ENCODE assay signal across 17 cellular contexts in genomic region chr10:103766751-103767509, GRCh38.
DNase-seq lines count a peak whose midpoint lies in the region; ATAC-seq and TF ChIP-seq lines count a peak whose summit lies in the region.
"Had no signal": no experiment of that assay in that cellular context is flagged by ENCODE, and none has a peak within 500 bp of the region (broad histone marks: within the 10 kb centered on the region; RNA-seq: fewer than 3 reads in every experiment).

No MANE protein-coding gene starts in this region.

- intact Hi-C loops in CD4-positive, alpha-beta memory T cell (cut with micrococcal nuclease), result no loop called here
- intact Hi-C loops in esophagus squamous epithelium (cut with DNase I), result no loop called here

- peaks cover 73% of the 10 kb centered on the region for H3K4me1 ChIP-seq in CD4-positive, alpha-beta memory T cell (ENCODE audit: insufficient read depth, low read length)
- H3K4me1 ChIP-seq in esophagus squamous epithelium (peaks cover 20 to 100% (median 49%) of the 10 kb centered on the region in 3 donors), neural progenitor cell (peaks cover 14% of the 10 kb centered on the region)

- peaks cover 52 to 84% (median 70%) of the 10 kb centered on the region in 4 donors for H3K4me1 Mint-ChIP-seq in CD4-positive, alpha-beta memory T cell
- H3K4me1 Mint-ChIP-seq in neural progenitor cell, result peaks cover 45% of the 10 kb centered on the region

- POLR2A ChIA-PET in CD4-positive, alpha-beta memory T cell (lab: Charles Lee; ENCODE audit: partially characterized antibody), result interaction anchor here (0.6 to 9.1 kb wide), 4 partner anchors 16 to 141 kb away, joined by 3 to 168 read pairs (median 11); no protein-coding TSS in a partner anchor

- H3K9me3 ChIP-seq in CD4-positive, alpha-beta memory T cell (ENCODE audit: control insufficient read depth in 1 of 2, low read length in 2 of 2), result no peaks in the 10 kb centered on the region
- H3K9me3 ChIP-seq in KOPT-K1 (ENCODE audit: insufficient read depth, low read length, poor library complexity, severe bottlenecking), result no peaks in the 10 kb centered on the region
- no peaks in the 10 kb centered on the region for H3K9me3 ChIP-seq in esophagus squamous epithelium
- H3K9me3 ChIP-seq in neural progenitor cell (ENCODE audit: low read depth), result no peaks in the 10 kb centered on the region
- H3K9me3 ChIP-seq: MG63 had no signal

- H3K4me3 Mint-ChIP-seq in CD4-positive, alpha-beta memory T cell, result peak overlapping the region in 2 of 8 donors; percentile 17 to 84
- H3K4me3 Mint-ChIP-seq in neural progenitor cell, result no peak overlapping the region
- H3K4me3 Mint-ChIP-seq: mesothelial cell of epicardium had no signal

- ATAC-seq in GM21447 (IDR thresholded peaks at IDR 0.05; ENCODE audit: unreplicated experiment), result no peak

- H4K20me1 ChIP-seq in neural progenitor cell (ENCODE audit: low read depth), result no peaks in the 10 kb centered on the region

- H3K36me3 ChIP-seq in CD4-positive, alpha-beta memory T cell (ENCODE audit: insufficient read depth, low read length), result no peaks in the 10 kb centered on the region
- H3K36me3 ChIP-seq in KOPT-K1 (ENCODE audit: insufficient read depth, low read length) (no peaks in the 10 kb centered on the region), esophagus squamous epithelium (peaks cover 0 to 35% (median 8%) of the 10 kb centered on the region in 3 donors), neural progenitor cell (no peaks in the 10 kb centered on the region)
- H3K36me3 ChIP-seq: MG63 had no signal

- H3K9me3 Mint-ChIP-seq in CD4-positive, alpha-beta memory T cell, result no peaks in the 10 kb centered on the region
- no peaks in the 10 kb centered on the region for H3K9me3 Mint-ChIP-seq in neural progenitor cell
- H3K9me3 Mint-ChIP-seq: mesothelial cell of epicardium, neural crest cell had no signal

- no peak overlapping the region for H3K4me3 ChIP-seq in CD4-positive, alpha-beta memory T cell (ENCODE audit: low read length in 2 of 2)
- H3K4me3 ChIP-seq in esophagus squamous epithelium, result no peak overlapping the region
- H3K4me3 ChIP-seq in neural progenitor cell, result no peak overlapping the region
- H3K4me3 ChIP-seq: MG63 had no signal

- no peak overlapping the region for H3K9ac ChIP-seq in neural progenitor cell

- no peak overlapping the region for H3K27ac ChIP-seq in CD4-positive, alpha-beta memory T cell (ENCODE audit: low read depth, low read length)
- H3K27ac ChIP-seq in KOPT-K1 (ENCODE audit: low read depth, low read length, poor library complexity, severe bottlenecking) (peak overlapping the region; percentile 43), esophagus squamous epithelium (peak overlapping the region in 3 of 4 donors; percentile 13 to 38 (median 33)), neural progenitor cell (no peak overlapping the region)

- peak overlapping the region in 4 of 7 donors; percentile 7 to 83 (median 72) for H3K27ac Mint-ChIP-seq in CD4-positive, alpha-beta memory T cell
- H3K27ac Mint-ChIP-seq in neural progenitor cell, result peak overlapping the region; percentile 48
- H3K27ac Mint-ChIP-seq: mesothelial cell of epicardium had no signal

- CTCF ChIA-PET in CD4-positive, alpha-beta memory T cell (lab: Charles Lee; ENCODE audit: partially characterized antibody), result interaction anchor here (4.7 to 5.3 kb wide), 2 partner anchors 16 to 53 kb away, joined by 27 to 88 read pairs; no protein-coding TSS in a partner anchor

- DNase-seq in CD4-positive, alpha-beta memory T cell, result no peak
- DNase-seq in esophagus squamous epithelium (lab: John Stamatoyannopoulos, UW), result no peak
- no peak for DNase-seq in neural progenitor cell (ENCODE audit: low spot score)
- DNase-seq in activated naive CD4-positive, alpha-beta T cell treated with Interleukin-2 at 50 U/mL for 16 hours, result no peak
- DNase-seq in SW480 (ENCODE audit: low spot score), result no peak
- DNase-seq: activated CD4-positive, alpha-beta T cell treated with anti-CD3 and anti-CD28 coated beads, Interleukin-2, amount 50 U/mL, for 4 hours; foreskin melanocyte; GOT3; MG63; NCI-H1417 treated with DMSO at 0.1 percent for 48 hours; NCI-H526 treated with DMSO at 0.1 percent for 48 hours; SIG-M5 had no signal

- H3K79me2 ChIP-seq in neural progenitor cell (ENCODE audit: low read depth), result no peaks in the 10 kb centered on the region

- H3K27me3 Mint-ChIP-seq in CD4-positive, alpha-beta memory T cell, result no peaks in the 10 kb centered on the region
- H3K27me3 Mint-ChIP-seq in neural progenitor cell (ENCODE audit: insufficient read depth, low read depth), result peaks cover 5% of the 10 kb centered on the region
- H3K27me3 Mint-ChIP-seq: T-helper 17 cell had no signal

- no peak for TF ChIP-seq CTCF in esophagus squamous epithelium (IDR thresholded peaks at IDR 0.05)
- TF ChIP-seq CTCF in neural progenitor cell (IDR thresholded peaks at IDR 0.05), result no peak

- peaks cover 11% of the 10 kb centered on the region for H3F3A ChIP-seq in neural progenitor cell (ENCODE audit: low read depth)

- no peaks in the 10 kb centered on the region for H3K36me3 Mint-ChIP-seq in CD4-positive, alpha-beta memory T cell
- no peaks in the 10 kb centered on the region for H3K36me3 Mint-ChIP-seq in neural progenitor cell
- H3K36me3 Mint-ChIP-seq: mesothelial cell of epicardium had no signal

- H3K27me3 ChIP-seq in CD4-positive, alpha-beta memory T cell (ENCODE audit: insufficient read depth, low read length), result no peaks in the 10 kb centered on the region
- H3K27me3 ChIP-seq in esophagus squamous epithelium, result no peaks in the 10 kb centered on the region
- H3K27me3 ChIP-seq in neural progenitor cell, result no peaks in the 10 kb centered on the region
- H3K27me3 ChIP-seq: MG63 had no signal

- H3K4me2 ChIP-seq in neural progenitor cell, result no peak overlapping the region

- no peak overlapping the region for H2AFZ ChIP-seq in neural progenitor cell (replicated peaks)

- TF ChIP-seq POLR2A in esophagus squamous epithelium (IDR thresholded peaks at IDR 0.05), result no peak

- WGBS in esophagus squamous epithelium, 2 donors, result 54 to 59% methylated on average over 8 of the region's 8 CpGs

Comparison
In these comparisons a context has a peak if more than half of its experiments do, and no peak if none do; other contexts are left out.
1. H3K27ac ChIP-seq: peak in KOPT-K1 (single experiment) and esophagus squamous epithelium (3 of 4); none in CD4-positive, alpha-beta memory T cell (single experiment) and neural progenitor cell (single experiment).